In genomic region chr2:10792660-10793400, GRCh38 we compare ENCODE assay signal across 12 cellular contexts. TPM values are rescaled to one million over a fixed set of nuclear protein-coding genes. Genes with fewer than 3 reads are reported as not detected.
DNase-seq lines count a peak whose midpoint lies in the region; TF ChIP-seq lines count a peak whose summit lies in the region.
"Had no signal": no experiment of that assay in that cellular context is flagged by ENCODE, and none has a peak within 500 bp of the region (broad histone marks: within the 10 kb centered on the region; RNA-seq: fewer than 3 reads in every experiment).

No MANE protein-coding gene starts in this region.

- H3K36me3 Mint-ChIP-seq in activated CD4-positive, alpha-beta T cell treated with anti-CD3 and anti-CD28 coated beads, Interleukin-2, amount 10 ng/mL, durations not matched to agents 7 days and 5 days (ENCODE audit: low read depth) = peaks cover 79% of the 10 kb centered on the region
- H3K36me3 Mint-ChIP-seq in IgD-negative memory B cell (peaks cover 10% of the 10 kb centered on the region), brain (peaks cover 93% of the 10 kb centered on the region), nephron progenitor cell (ENCODE audit: low read depth) (peaks cover 86% of the 10 kb centered on the region)

- no peak for DNase-seq in activated CD4-positive, alpha-beta T cell treated with anti-CD3 and anti-CD28 coated beads, Interleukin-2, amount 10 ng/mL, durations not matched to agents 7 days and 5 days
- no peak for DNase-seq in activated CD4-positive, alpha-beta T cell treated with anti-CD3 and anti-CD28 coated beads, Interleukin-2, amount 50 U/mL, for 4 hours
- DNase-seq in nephron progenitor cell (no peak), T-helper 9 cell (no peak), NCI-H1436 (lab: John Stamatoyannopoulos, UW) (no peak)
- DNase-seq in activated CD4-positive, CD25-positive, alpha-beta regulatory T cell (lab: John Stamatoyannopoulos, UW) = no peak
- DNase-seq: activated effector memory CD4-positive, alpha-beta T cell treated with Interleukin-2 at 50 U/mL for 16 hours; NCI-H146; NCI-H526; pancreas had no signal

- H3K27ac Mint-ChIP-seq in activated CD4-positive, alpha-beta T cell treated with anti-CD3 and anti-CD28 coated beads, Interleukin-2, amount 10 ng/mL, durations not matched to agents 7 days and 5 days = peak overlapping the region; percentile 20
- H3K27ac Mint-ChIP-seq in IgD-negative memory B cell = peak overlapping the region in 2 of 3 donors; percentile 31 to 68
- H3K27ac Mint-ChIP-seq in brain = peak overlapping the region; percentile 13 to 89 (median 53)
- H3K27ac Mint-ChIP-seq in nephron progenitor cell = peak overlapping the region; percentile 41

- H3K4me3 Mint-ChIP-seq in activated CD4-positive, alpha-beta T cell treated with anti-CD3 and anti-CD28 coated beads, Interleukin-2, amount 10 ng/mL, durations not matched to agents 7 days and 5 days = no peak overlapping the region
- no peak overlapping the region for H3K4me3 Mint-ChIP-seq in IgD-negative memory B cell
- no peak overlapping the region for H3K4me3 Mint-ChIP-seq in brain
- H3K4me3 Mint-ChIP-seq in nephron progenitor cell = no peak overlapping the region

- H3K27me3 Mint-ChIP-seq in activated CD4-positive, alpha-beta T cell treated with anti-CD3 and anti-CD28 coated beads, Interleukin-2, amount 10 ng/mL, durations not matched to agents 7 days and 5 days = no peaks in the 10 kb centered on the region
- H3K27me3 Mint-ChIP-seq in IgD-negative memory B cell = no peaks in the 10 kb centered on the region
- H3K27me3 Mint-ChIP-seq in brain = no peaks in the 10 kb centered on the region
- H3K27me3 Mint-ChIP-seq in nephron progenitor cell (ENCODE audit: low read depth, poor library complexity) = peaks cover 3% of the 10 kb centered on the region

- POLR2A ChIA-PET in activated CD4-positive, alpha-beta T cell treated with anti-CD3 and anti-CD28 coated beads, Interleukin-2, amount 10 ng/mL, durations not matched to agents 7 days and 5 days (lab: Charles Lee) = no interaction called here

- H3K9me3 Mint-ChIP-seq in activated CD4-positive, alpha-beta T cell treated with anti-CD3 and anti-CD28 coated beads, Interleukin-2, amount 10 ng/mL, durations not matched to agents 7 days and 5 days = no peaks in the 10 kb centered on the region
- H3K9me3 Mint-ChIP-seq in IgD-negative memory B cell (no peaks in the 10 kb centered on the region), brain (no peaks in the 10 kb centered on the region), nephron progenitor cell (no peaks in the 10 kb centered on the region)

- TF ChIP-seq CTCF in brain (conservative IDR thresholded peaks at IDR 0.05) = no peak
- no peak for TF ChIP-seq CTCF in nephron progenitor cell (IDR thresholded peaks at IDR 0.05)

- H3K4me1 Mint-ChIP-seq in activated CD4-positive, alpha-beta T cell treated with anti-CD3 and anti-CD28 coated beads, Interleukin-2, amount 10 ng/mL, durations not matched to agents 7 days and 5 days = peaks cover 30% of the 10 kb centered on the region
- peaks cover 0 to 9% (median 0%) of the 10 kb centered on the region in 3 donors for H3K4me1 Mint-ChIP-seq in IgD-negative memory B cell
- peaks cover 20% of the 10 kb centered on the region for H3K4me1 Mint-ChIP-seq in brain
- no peaks in the 10 kb centered on the region for H3K4me1 Mint-ChIP-seq in nephron progenitor cell

- CTCF ChIA-PET in activated CD4-positive, alpha-beta T cell treated with anti-CD3 and anti-CD28 coated beads, Interleukin-2, amount 10 ng/mL, durations not matched to agents 7 days and 5 days (lab: Charles Lee) = interaction anchor here (1.6 to 1.9 kb wide), 2 partner anchors 11 to 19 kb away, joined by 4 to 6 read pairs; no protein-coding TSS in a partner anchor

RNA-seq across cellular contexts. Expression of gene PDIA6, which starts 19.8 kb away (rescaled TPM):
- 100 to 1,000 TPM; 127 to 136 TPM for total RNA-seq in activated CD4-positive, alpha-beta T cell treated with anti-CD3 and anti-CD28 coated beads, Interleukin-2, amount 10 ng/mL, durations not matched to agents 7 days and 5 days
- polyA plus RNA-seq in IgD-negative memory B cell (135 TPM), brain (ENCODE audit: insufficient read depth, low read depth, low replicate concordance) (113 TPM)
